In the genomic region with DNA sequence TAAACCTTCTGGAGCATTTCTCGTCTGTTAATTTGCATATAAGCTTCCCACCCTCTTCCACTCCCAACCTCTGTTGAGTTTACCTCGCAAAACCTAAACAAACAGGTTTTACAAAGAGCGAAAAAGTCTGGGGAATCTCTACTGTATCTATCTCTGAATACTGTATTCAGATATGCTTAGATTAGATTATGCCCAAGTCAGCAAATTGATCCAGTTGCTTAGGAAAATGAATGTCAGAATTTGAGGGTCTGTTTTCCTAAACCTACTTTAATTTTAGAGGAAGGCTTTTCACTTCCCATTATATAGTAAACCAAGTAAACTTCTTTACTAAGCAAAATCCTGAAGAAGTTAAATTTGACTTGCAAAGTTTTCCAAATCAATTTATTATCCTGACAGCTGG, we compare ENCODE assay signal across 31 cellular contexts. TPM values are rescaled to one million over a fixed set of nuclear protein-coding genes. Genes with fewer than 3 reads are reported as not detected.
"Had no signal": no experiment of that assay in that cellular context is flagged by ENCODE, and none has a peak within 500 bp of the region (broad histone marks: within the 10 kb centered on the region; RNA-seq: fewer than 3 reads in every experiment).

No MANE protein-coding gene starts in this region.

- H3K4me3 Mint-ChIP-seq: activated CD4-positive, alpha-beta memory T cell treated with anti-CD3 and anti-CD28 coated beads for 36 hours; activated CD4-positive, alpha-beta T cell treated with anti-CD3 and anti-CD28 coated beads, Interleukin-2, amount 10 ng/mL, durations not matched to agents 24 days and 14 days; activated naive CD8-positive, alpha-beta T cell; activated T-cell treated with anti-CD3 and anti-CD28 coated beads, Interleukin-2, amount 50 U/mL, for 4 hours; brain; effector memory CD8-positive, alpha-beta T cell; immature natural killer cell; memory B cell; naive thymus-derived CD4-positive, alpha-beta T cell; neural progenitor cell had no signal

- H3K27ac Mint-ChIP-seq: activated naive CD8-positive, alpha-beta T cell; brain; neural progenitor cell had no signal

- H3K4me2 ChIP-seq: neural progenitor cell had no signal

- H3K4me1 Mint-ChIP-seq: immature natural killer cell, memory B cell had no signal

- H3K27me3 ChIP-seq: gastroesophageal sphincter, heart left ventricle, neural progenitor cell, spleen, suprapubic skin, tibial artery, upper lobe of right lung had no signal

- H3K27ac ChIP-seq: gastroesophageal sphincter, heart left ventricle, neural progenitor cell, spleen, suprapubic skin, tibial artery, upper lobe of right lung had no signal

- H3K4me3 ChIP-seq: gastroesophageal sphincter, heart left ventricle, neural progenitor cell, spleen, suprapubic skin, tibial artery, upper lobe of right lung had no signal

- DNase-seq: activated CD4-positive, alpha-beta memory T cell treated with anti-CD3 and anti-CD28 coated beads for 36 hours; activated CD4-positive, alpha-beta T cell treated with anti-CD3 and anti-CD28 coated beads, Interleukin-2, amount 10 ng/mL, durations not matched to agents 24 days and 14 days; activated CD4-positive, CD25-positive, alpha-beta regulatory T cell treated with anti-CD3 and anti-CD28 coated beads, Interleukin-2, amount 50 U/mL, for 72 hours; activated CD8-positive, alpha-beta memory T cell treated with anti-CD3 and anti-CD28 coated beads, Interleukin-2, amount 50 U/mL, for 4 hours; activated naive CD4-positive, alpha-beta T cell; activated T-cell treated with anti-CD3 and anti-CD28 coated beads, Interleukin-2, amount 50 U/mL, for 4 hours; anterior cingulate cortex; cortex of kidney; effector memory CD8-positive, alpha-beta T cell; heart left ventricle; hypothalamus; immature natural killer cell; midbrain; naive thymus-derived CD4-positive, alpha-beta T cell; occipital lobe; right cardiac atrium; spleen; stimulated activated naive CD4-positive, alpha-beta T cell; T-helper 2 cell; tibial artery; upper lobe of right lung had no signal

- ATAC-seq: activated T-cell treated with anti-CD3 and anti-CD28 coated beads, Interleukin-2, amount 50 U/mL, for 4 hours; effector memory CD8-positive, alpha-beta T cell; gastroesophageal sphincter; heart left ventricle; naive thymus-derived CD4-positive, alpha-beta T cell; right cardiac atrium; upper lobe of right lung had no signal

- H3K4me1 ChIP-seq: gastroesophageal sphincter, suprapubic skin, tibial artery, upper lobe of right lung had no signal

- H3K9ac ChIP-seq: neural progenitor cell had no signal

- H3K9me3 Mint-ChIP-seq: activated CD4-positive, alpha-beta memory T cell treated with anti-CD3 and anti-CD28 coated beads for 36 hours; activated CD4-positive, alpha-beta T cell treated with anti-CD3 and anti-CD28 coated beads, Interleukin-2, amount 10 ng/mL, durations not matched to agents 24 days and 14 days; activated T-cell treated with anti-CD3 and anti-CD28 coated beads, Interleukin-2, amount 50 U/mL, for 4 hours; brain; effector memory CD8-positive, alpha-beta T cell; immature natural killer cell; memory B cell; naive thymus-derived CD4-positive, alpha-beta T cell; neural progenitor cell had no signal

- H2AFZ ChIP-seq: neural progenitor cell had no signal

- H3K27me3 Mint-ChIP-seq: activated CD4-positive, alpha-beta memory T cell treated with anti-CD3 and anti-CD28 coated beads for 36 hours; activated CD4-positive, alpha-beta T cell treated with anti-CD3 and anti-CD28 coated beads, Interleukin-2, amount 10 ng/mL, durations not matched to agents 24 days and 14 days; activated naive CD8-positive, alpha-beta T cell; brain; effector memory CD8-positive, alpha-beta T cell; memory B cell; naive thymus-derived CD4-positive, alpha-beta T cell had no signal

- H3K9me3 ChIP-seq: gastroesophageal sphincter, heart left ventricle, spleen, suprapubic skin, tibial artery, upper lobe of right lung had no signal

RNA-seq across cellular contexts. Expression of gene SMIM43, which starts 52.0 kb away (rescaled TPM):
- total RNA-seq: activated CD4-positive, alpha-beta memory T cell treated with anti-CD3 and anti-CD28 coated beads for 36 hours; activated CD4-positive, alpha-beta T cell treated with anti-CD3 and anti-CD28 coated beads, Interleukin-2, amount 10 ng/mL, durations not matched to agents 24 days and 14 days; activated CD8-positive, alpha-beta memory T cell treated with anti-CD3 and anti-CD28 coated beads for 36 hours; activated T-cell treated with anti-CD3 and anti-CD28 coated beads, Interleukin-2, amount 50 U/mL, for 4 hours; chondrocyte; kidney epithelial cell; lower leg skin; naive thymus-derived CD4-positive, alpha-beta T cell; suprapubic skin; upper lobe of right lung had no signal
- polyA plus RNA-seq: immature natural killer cell; naive thymus-derived CD4-positive, alpha-beta T cell had no signal
